Comparison of ENCODE assay signal across 8 cellular contexts in the genomic region with DNA sequence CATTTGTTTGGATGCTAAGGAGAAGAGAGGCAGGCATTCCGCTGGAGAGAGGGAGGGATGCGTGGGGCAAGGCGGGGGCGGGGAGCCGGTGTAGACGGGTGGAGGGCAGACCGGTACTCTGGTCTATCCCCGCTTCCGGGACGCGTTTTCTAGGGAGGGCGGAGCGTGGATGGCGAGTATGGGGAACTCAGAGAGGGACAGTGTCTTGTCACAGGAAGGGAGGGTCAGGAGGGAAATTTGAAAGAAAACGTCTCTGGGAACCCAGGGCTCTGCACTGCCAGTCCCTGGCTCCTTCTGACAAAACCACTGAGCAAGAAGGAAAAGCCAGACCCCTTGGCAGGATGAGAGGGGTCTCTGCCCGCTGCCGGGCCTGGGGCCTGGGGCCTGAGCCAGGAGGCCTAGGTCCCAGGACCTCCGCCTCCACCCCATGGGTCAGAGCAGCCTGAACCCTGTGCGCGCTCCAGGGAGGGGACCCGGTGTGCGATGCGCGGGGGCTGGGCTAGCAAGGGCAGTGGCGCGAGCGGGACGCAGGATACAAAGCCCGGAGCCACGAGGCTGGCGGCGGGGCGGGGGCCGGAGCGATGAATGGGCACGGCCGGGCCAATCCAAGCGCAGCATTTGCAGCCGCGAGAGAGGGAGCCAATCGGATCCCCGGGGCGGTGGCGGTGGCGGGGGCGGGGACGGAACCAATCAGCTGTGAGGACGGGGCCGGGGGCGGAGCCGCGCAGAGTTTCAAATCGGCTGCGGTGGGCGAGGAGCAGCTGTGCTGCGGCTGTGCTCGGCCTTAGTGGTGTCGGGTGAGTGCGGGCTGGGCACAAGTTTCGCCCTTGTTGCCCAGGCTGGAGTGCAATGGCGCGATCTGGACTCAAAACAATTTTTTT. TPM values are rescaled to one million over a fixed set of nuclear protein-coding genes. Genes with fewer than 3 reads are reported as not detected.
DNase-seq lines count a peak whose midpoint lies in the region; ATAC-seq, FAIRE-seq and TF ChIP-seq lines count a peak whose summit lies in the region.

A gene with protein sequence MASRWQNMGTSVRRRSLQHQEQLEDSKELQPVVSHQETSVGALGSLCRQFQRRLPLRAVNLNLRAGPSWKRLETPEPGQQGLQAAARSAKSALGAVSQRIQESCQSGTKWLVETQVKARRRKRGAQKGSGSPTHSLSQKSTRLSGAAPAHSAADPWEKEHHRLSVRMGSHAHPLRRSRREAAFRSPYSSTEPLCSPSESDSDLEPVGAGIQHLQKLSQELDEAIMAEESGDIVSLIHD (plus strand): TSS at position 764 of the 881 bp plus-strand sequence. CDS start 656 bp downstream, outside the sequence.

- peak within 1 kb of the TSS; percentile 93 for H2AFZ ChIP-seq in astrocyte (ENCODE audit: low read depth, low read length)

- FAIRE-seq in astrocyte (lab: Jason Lieb, UNC) = no peak

- peak within 1 kb of the TSS; percentile 93 for H3K4me3 Mint-ChIP-seq in astrocyte (ENCODE audit: unreplicated experiment)

- H3K4me1 Mint-ChIP-seq in astrocyte (ENCODE audit: low read depth, unreplicated experiment) = peaks cover 7% of the 10 kb centered on the region

- no peaks in the 10 kb centered on the region for H4K20me1 ChIP-seq in astrocyte (ENCODE audit: insufficient read depth, low read length)

- H3K27me3 ChIP-seq in astrocyte (ENCODE audit: insufficient read depth, low read length) = no peaks in the 10 kb centered on the region

- ATAC-seq in HG02763 (IDR thresholded peaks at IDR 0.05; ENCODE audit: unreplicated experiment) (peak; percentile 90), HG03469 (IDR thresholded peaks at IDR 0.05; ENCODE audit: unreplicated experiment) (no peak)

- no peaks in the 10 kb centered on the region for H3K36me3 Mint-ChIP-seq in astrocyte (ENCODE audit: low read depth, unreplicated experiment)

- peak within 1 kb of the TSS; percentile 86 for H3K27ac Mint-ChIP-seq in astrocyte (ENCODE audit: unreplicated experiment)

- peaks cover 14% of the 10 kb centered on the region for H3K4me1 ChIP-seq in astrocyte (ENCODE audit: insufficient read depth, low read length)

- H3K9me3 Mint-ChIP-seq in astrocyte (ENCODE audit: unreplicated experiment) = peaks cover 2% of the 10 kb centered on the region

- H3K4me3 ChIP-seq in GM12875 (ENCODE audit: low read depth, low read length) (peak within 1 kb of the TSS; percentile 83), astrocyte (ENCODE audit: insufficient read depth, low read depth, low read length) (peak within 1 kb of the TSS; percentile 76)

- peak within 1 kb of the TSS; percentile 79 for H3K9ac ChIP-seq in astrocyte (ENCODE audit: low read length)

- peaks cover 10% of the 10 kb centered on the region for H3K79me2 ChIP-seq in astrocyte (ENCODE audit: insufficient read depth, low read length)

- peaks cover 5% of the 10 kb centered on the region for H3K36me3 ChIP-seq in astrocyte (ENCODE audit: insufficient read depth, low read length)

- H3K27me3 Mint-ChIP-seq in astrocyte (ENCODE audit: low read depth, unreplicated experiment) = peaks cover 35% of the 10 kb centered on the region

- peak within 1 kb of the TSS; percentile 100 for H3K4me2 ChIP-seq in astrocyte (ENCODE audit: low read length)

- TF ChIP-seq CTCF in GM12875 (IDR thresholded peaks at IDR 0.05; ENCODE audit: borderline replicate concordance, insufficient read depth, low read depth, low read length) (no peak), astrocyte (IDR thresholded peaks at IDR 0.05; ENCODE audit: insufficient read depth, low read depth, low read length) (no peak)

- peak within 1 kb of the TSS; percentile 81 for H3K27ac ChIP-seq in astrocyte (ENCODE audit: low read depth, low read length)

- no peaks in the 10 kb centered on the region for H3K9me3 ChIP-seq in astrocyte (ENCODE audit: insufficient read depth, low read depth, low read length)

- peak; percentile 97 for DNase-seq in NCI-H146 (lab: John Stamatoyannopoulos, UW)
- DNase-seq in T-helper 22 cell (ENCODE audit: low read depth) = peak; percentile 82
- peak; percentile 77 for DNase-seq in astrocyte (ENCODE audit: low read depth)
- peak; percentile 100 for DNase-seq in hepatic stellate cell (ENCODE audit: low spot score)
- peak; percentile 75 for DNase-seq in renal cortical epithelial cell (ENCODE audit: low read depth)

RNA-seq across cellular contexts. Expression of the gene that starts here (rescaled TPM):
- total RNA-seq in astrocyte (1.1 and 2.6 TPM in 2 replicates), renal cortical epithelial cell (0.40 and 17.2 TPM in 2 replicates)
